ENCODE assay signal across 1 cellular context in the genomic region with DNA sequence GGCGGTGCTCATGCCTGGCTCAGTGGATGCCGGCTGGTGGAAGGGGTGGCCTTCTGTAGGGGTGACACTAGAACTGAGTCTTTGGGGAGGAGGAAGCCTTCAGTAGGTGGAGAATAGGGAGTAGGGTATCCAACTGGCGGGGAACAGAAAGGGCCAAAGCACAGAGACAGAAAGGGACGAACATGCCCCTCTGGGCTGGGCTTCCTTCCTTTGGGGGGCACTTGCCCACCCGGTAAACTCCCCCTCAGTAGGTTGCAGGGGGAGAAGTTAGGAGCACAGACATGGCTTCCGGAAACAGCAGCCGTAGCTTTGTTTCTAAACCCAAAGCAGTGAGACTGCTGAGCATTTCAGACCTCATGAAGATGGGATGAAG.
TF ChIP-seq lines count a peak whose summit lies in the region.

No MANE protein-coding gene starts in this region.

TF ChIP-seq in K562, 482 proteins besides CTCF, POLR2A, EP300 and RAD21:
- TF ChIP-seq HNRNPL (IDR thresholded peaks at IDR 0.05; ENCODE audit: low read depth, low read length) (no peak), SAP30 (IDR thresholded peaks at IDR 0.05; ENCODE audit: borderline replicate concordance, insufficient read depth, low read depth, low read length, poor library complexity, severe bottlenecking) (peak; percentile 12), COPS2 (conservative IDR thresholded peaks at IDR 0.05) (no peak), ZNF395 (CRISPR knock-in tag; IDR thresholded peaks at IDR 0.05) (0 out of 2 replicates have a peak, but pooled peaks have one; percentile 9), JUN (IDR thresholded peaks at IDR 0.05; ENCODE audit: borderline replicate concordance, low read depth, low read length) (no peak), JUN (CRISPR knock-in tag; IDR thresholded peaks at IDR 0.05; ENCODE audit: borderline replicate concordance) (peak; percentile 29; the same call in 1 of the 2 replicates), ZNF780A (CRISPR knock-in tag; IDR thresholded peaks at IDR 0.05) (no peak), MYBL2 (IDR thresholded peaks at IDR 0.05; ENCODE audit: low read depth) (no peak), MYBL2 (CRISPR knock-in tag; IDR thresholded peaks at IDR 0.05; ENCODE audit: borderline replicate concordance) (no peak), HDGF (IDR thresholded peaks at IDR 0.05) (no peak), ZBTB26 (CRISPR knock-in tag; IDR thresholded peaks at IDR 0.05) (no peak), MAFF (IDR thresholded peaks at IDR 0.05; ENCODE audit: low read length) (no peak), CHD7 (IDR thresholded peaks at IDR 0.05; ENCODE audit: low read depth, low read length) (no peak), ZNF561 (CRISPR knock-in tag; conservative IDR thresholded peaks at IDR 0.05) (no peak), KLF6 (CRISPR knock-in tag; IDR thresholded peaks at IDR 0.05; ENCODE audit: borderline replicate concordance) (no peak), VEZF1 (CRISPR knock-in tag; IDR thresholded peaks at IDR 0.05) (no peak), NR2C2 (CRISPR knock-in tag; IDR thresholded peaks at IDR 0.05) (0 out of 2 replicates have a peak, but pooled peaks have one; percentile 7), NR2C2 (tag; IDR thresholded peaks at IDR 0.05) (no peak), DIDO1 (tag; IDR thresholded peaks at IDR 0.05; ENCODE audit: low read depth) (no peak)
- TF ChIP-seq, protein P1, sequence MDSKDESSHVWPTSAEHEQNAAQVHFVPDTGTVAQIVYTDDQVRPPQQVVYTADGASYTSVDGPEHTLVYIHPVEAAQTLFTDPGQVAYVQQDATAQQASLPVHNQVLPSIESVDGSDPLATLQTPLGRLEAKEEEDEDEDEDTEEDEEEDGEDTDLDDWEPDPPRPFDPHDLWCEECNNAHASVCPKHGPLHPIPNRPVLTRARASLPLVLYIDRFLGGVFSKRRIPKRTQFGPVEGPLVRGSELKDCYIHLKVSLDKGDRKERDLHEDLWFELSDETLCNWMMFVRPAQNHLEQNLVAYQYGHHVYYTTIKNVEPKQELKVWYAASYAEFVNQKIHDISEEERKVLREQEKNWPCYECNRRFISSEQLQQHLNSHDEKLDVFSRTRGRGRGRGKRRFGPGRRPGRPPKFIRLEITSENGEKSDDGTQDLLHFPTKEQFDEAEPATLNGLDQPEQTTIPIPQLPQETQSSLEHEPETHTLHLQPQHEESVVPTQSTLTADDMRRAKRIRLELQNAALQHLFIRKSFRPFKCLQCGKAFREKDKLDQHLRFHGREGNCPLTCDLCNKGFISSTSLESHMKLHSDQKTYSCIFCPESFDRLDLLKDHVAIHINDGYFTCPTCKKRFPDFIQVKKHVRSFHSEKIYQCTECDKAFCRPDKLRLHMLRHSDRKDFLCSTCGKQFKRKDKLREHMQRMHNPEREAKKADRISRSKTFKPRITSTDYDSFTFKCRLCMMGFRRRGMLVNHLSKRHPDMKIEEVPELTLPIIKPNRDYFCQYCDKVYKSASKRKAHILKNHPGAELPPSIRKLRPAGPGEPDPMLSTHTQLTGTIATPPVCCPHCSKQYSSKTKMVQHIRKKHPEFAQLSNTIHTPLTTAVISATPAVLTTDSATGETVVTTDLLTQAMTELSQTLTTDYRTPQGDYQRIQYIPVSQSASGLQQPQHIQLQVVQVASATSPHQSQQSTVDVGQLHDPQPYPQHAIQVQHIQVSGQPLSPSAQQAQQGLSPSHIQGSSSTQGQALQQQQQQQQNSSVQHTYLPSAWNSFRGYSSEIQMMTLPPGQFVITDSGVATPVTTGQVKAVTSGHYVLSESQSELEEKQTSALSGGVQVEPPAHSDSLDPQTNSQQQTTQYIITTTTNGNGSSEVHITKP (IDR thresholded peaks at IDR 0.05; ENCODE audit: partially characterized antibody) = no peak
